ENCODE assay signal across 8 cellular contexts in genomic region chr17:41835214-41835799, GRCh38. TPM values are rescaled to one million over a fixed set of nuclear protein-coding genes. Genes with fewer than 3 reads are reported as not detected.
DNase-seq lines count a peak whose midpoint lies in the region; ATAC-seq and TF ChIP-seq lines count a peak whose summit lies in the region.

No MANE protein-coding gene starts in this region.

- no peaks in the 10 kb centered on the region for H4K20me1 ChIP-seq in HCT116 (ENCODE audit: insufficient read depth)

- H3K4me2 ChIP-seq in HCT116 (ENCODE audit: low read length) = peak overlapping the region; percentile 81

- RAD21 ChIA-PET in HCT116 (lab: Charles Lee; ENCODE audit: low non-redundant PET in 1 of 2, low total read pairs in 2 of 2, uncharacterized antibody in 2 of 2, unreplicated experiment in 2 of 2) = no interaction called here

- ATAC-seq in HCT116 (peak; percentile 58), Right ventricle myocardium superior (ENCODE audit: poor library complexity) (peak; percentile 63)

- H2AFZ ChIP-seq in HCT116 (ENCODE audit: low read depth, low read length, poor library complexity, severe bottlenecking) = no peak overlapping the region

- peaks cover 22% of the 10 kb centered on the region for H3K79me2 ChIP-seq in HCT116 (ENCODE audit: insufficient read depth, low read length)

- no peaks in the 10 kb centered on the region for H3K9me3 Mint-ChIP-seq in Caco-2 (ENCODE audit: unreplicated experiment)

- 0 out of 2 replicates have a peak, but pooled peaks cover 3% of the 10 kb centered on the region for H3K4me1 ChIP-seq in Caco-2
- H3K4me1 ChIP-seq in HCT116 (ENCODE audit: control insufficient read depth in 1 of 2, insufficient read depth in 2 of 2, low read length in 2 of 2) = peaks cover 4 to 15% of the 10 kb centered on the region in 2 experiments; a peak in 3 of 4 replicates

- CTCF ChIA-PET in Caco-2 (lab: Charles Lee) (interaction anchor here (0.7 to 1.1 kb wide), 2 partner anchors 24 to 150 kb away, joined by 3 read pairs; partner anchors contain the start of gene P3H4), HCT116 (lab: Charles Lee) (no interaction called here)

- H3K4me3 ChIP-seq in Caco-2 (ENCODE audit: low read depth, low read length) (peak overlapping the region; percentile 74), HCT116 (replicated peaks in 1 of 2; ENCODE audit: low read depth in 1 of 2, low read length in 2 of 2) (peak overlapping the region; percentile 78 to 86), WI38 (ENCODE audit: low read depth, low read length) (peak overlapping the region; percentile 69), retinal pigment epithelial cell (ENCODE audit: low read length) (peak overlapping the region; percentile 69)

- TF ChIP-seq CTCF in Caco-2 (IDR thresholded peaks at IDR 0.05; ENCODE audit: insufficient read depth in 1 of 2, low read depth in 1 of 2, low read length in 1 of 2, severe bottlenecking in 1 of 2, unreplicated experiment in 1 of 2) = no peak
- no peak for TF ChIP-seq CTCF in HCT116 (IDR thresholded peaks at IDR 0.05 in 2 of 3, conservative IDR thresholded peaks at IDR 0.05 in 1 of 3; ENCODE audit: borderline replicate concordance in 1 of 3, insufficient read depth in 1 of 3, low read depth in 2 of 3, low read length in 2 of 3)
- no peak for TF ChIP-seq CTCF in WI38 (IDR thresholded peaks at IDR 0.05; ENCODE audit: low read depth, low read length)
- no peak for TF ChIP-seq CTCF in retinal pigment epithelial cell (conservative IDR thresholded peaks at IDR 0.05; ENCODE audit: low read depth, low read length)

- BruUV-seq in Caco-2 (replicated peaks; lab: Mats Ljungman, UMichigan) (no TSS peak), HCT116 (replicated peaks; lab: Mats Ljungman, UMichigan) (no TSS peak)

- POLR2A ChIA-PET in Caco-2 (lab: Charles Lee) (no interaction called here), HCT116 (lab: Charles Lee) (interaction anchor here (1.4 kb wide), 1 partner anchor 49 kb away, joined by 4 read pairs; the partner anchor contains the start of gene JUP)

- H3K27me3 ChIP-seq in Caco-2 (replicated peaks; ENCODE audit: control insufficient read depth, insufficient read depth, low read length) (no peaks in the 10 kb centered on the region), HCT116 (ENCODE audit: insufficient read depth, low read length) (no peaks in the 10 kb centered on the region)

- no peaks in the 10 kb centered on the region for H3K9me2 ChIP-seq in HCT116 (ENCODE audit: insufficient read depth)

- no peak for TF ChIP-seq RAD21 in HCT116 (IDR thresholded peaks at IDR 0.05; ENCODE audit: low read depth)

- intact Hi-C loops in Caco-2 (cut with micrococcal nuclease; ENCODE audit: unreplicated experiment) (no loop called here), HCT116 (cut with micrococcal nuclease) (no loop called here), Right ventricle myocardium superior (cut with DNase I) (no loop called here)

- no peak for DNase-seq in Caco-2
- DNase-seq in HCT116 (ENCODE audit: low read depth, low spot score) = no peak
- DNase-seq in Right ventricle myocardium superior = no peak
- no peak for DNase-seq in retinal pigment epithelial cell (ENCODE audit: low read depth)
- no peak for DNase-seq in COR-L47 (lab: John Stamatoyannopoulos, UW)
- DNase-seq in NCI-H1105 (lab: John Stamatoyannopoulos, UW) = no peak
- no peak for DNase-seq in globus pallidus (ENCODE audit: low spot score)

- no peaks in the 10 kb centered on the region for H3K9me3 ChIP-seq in Caco-2
- no peaks in the 10 kb centered on the region for H3K9me3 ChIP-seq in HCT116 (ENCODE audit: control insufficient read depth in 1 of 2, insufficient read depth in 1 of 2, low read depth in 1 of 2, low read length in 2 of 2)

- peak overlapping the region; percentile 80 for H3K9ac ChIP-seq in HCT116 (ENCODE audit: low read length)

- H3K27ac Mint-ChIP-seq in Caco-2 (ENCODE audit: unreplicated experiment) = peak overlapping the region; percentile 39

- H3K4me3 Mint-ChIP-seq in Caco-2 (ENCODE audit: unreplicated experiment) = peak overlapping the region; percentile 78

- H3K36me3 ChIP-seq in Caco-2 (ENCODE audit: control insufficient read depth, insufficient read depth, low read length) = peaks cover 2% of the 10 kb centered on the region
- H3K36me3 ChIP-seq in HCT116 (ENCODE audit: control insufficient read depth in 1 of 2, insufficient read depth in 2 of 2, low read length in 2 of 2) = peaks cover 12 to 22% of the 10 kb centered on the region in 2 experiments; a peak in 2 of 4 replicates

- peak overlapping the region; percentile 74; the same call in 1 of the 2 replicates for H3K27ac ChIP-seq in HCT116 (ENCODE audit: low read depth, low read length)

- H3K27me3 Mint-ChIP-seq in Caco-2 (ENCODE audit: insufficient read depth, unreplicated experiment) = no peaks in the 10 kb centered on the region

- H3K4me1 Mint-ChIP-seq in Caco-2 (ENCODE audit: low read depth, unreplicated experiment) = peaks cover 8% of the 10 kb centered on the region

- peaks cover 26% of the 10 kb centered on the region for H3K36me3 Mint-ChIP-seq in Caco-2 (ENCODE audit: insufficient read depth, unreplicated experiment)

- TF ChIP-seq POLR2A in HCT116 (IDR thresholded peaks at IDR 0.05; ENCODE audit: borderline replicate concordance, extremely low read depth, insufficient read depth, insufficient read length) = no peak

TF ChIP-seq in HCT116, 20 proteins besides CTCF, POLR2A, EP300 and RAD21:
- TF ChIP-seq FOSL1 (IDR thresholded peaks at IDR 0.05; ENCODE audit: low read depth) (no peak), MAX (IDR thresholded peaks at IDR 0.05) (no peak), SRF (IDR thresholded peaks at IDR 0.05; ENCODE audit: low read depth) (no peak), SP1 (IDR thresholded peaks at IDR 0.05; ENCODE audit: low read depth) (no peak), TCF7L2 (IDR thresholded peaks at IDR 0.05; ENCODE audit: borderline replicate concordance, extremely low read depth, insufficient read depth, insufficient read length) (no peak), ZFX (IDR thresholded peaks at IDR 0.05) (no peak), CEBPB (IDR thresholded peaks at IDR 0.05; ENCODE audit: low read depth) (no peak), CBX3 (IDR thresholded peaks at IDR 0.05; ENCODE audit: low read depth) (no peak), YY1 (IDR thresholded peaks at IDR 0.05; ENCODE audit: extremely low read depth, insufficient replicate concordance, low read depth, low read length) (no peak), ELF1 (IDR thresholded peaks at IDR 0.05; ENCODE audit: borderline replicate concordance, low read depth) (no peak), SIN3A (IDR thresholded peaks at IDR 0.05; ENCODE audit: low read depth) (no peak), EGR1 (IDR thresholded peaks at IDR 0.05; ENCODE audit: low read depth) (no peak), POLR2AphosphoS5 (IDR thresholded peaks at IDR 0.05; ENCODE audit: low read depth, low read length) (no peak), ATF3 (IDR thresholded peaks at IDR 0.05) (no peak), EZH2phosphoT487 (IDR thresholded peaks at IDR 0.05; ENCODE audit: borderline replicate concordance) (no peak), ZNF274 (IDR thresholded peaks at IDR 0.05; ENCODE audit: low read depth, low read length) (no peak), ZBTB33 (IDR thresholded peaks at IDR 0.05; ENCODE audit: extremely low read depth, insufficient replicate concordance, low read length) (no peak)

RNA-seq across cellular contexts. Expression of gene NT5C3B, which starts 0.7 kb away (rescaled TPM):
- total RNA-seq in Caco-2 (2022) = 85.4 and 94.5 TPM in 2 replicates
- total RNA-seq in HCT116 (2021; ENCODE audit: unreplicated experiment) = 110 TPM
- 83.7 and 114 TPM in 2 replicates for polyA plus RNA-seq in HCT116 (2012)
- total RNA-seq in Right ventricle myocardium superior = 14.7 TPM

RNA-seq across cellular contexts. Expression of gene KLHL10, which starts 2.3 kb away (rescaled TPM):
- not detected in 2 replicates for total RNA-seq in Caco-2 (2022)
- total RNA-seq in HCT116 (2021; ENCODE audit: unreplicated experiment) = not detected
- 0.04 and 0.06 TPM in 2 replicates for polyA plus RNA-seq in HCT116 (2012)
- total RNA-seq in Right ventricle myocardium superior = not detected

RNA-seq across cellular contexts. Expression of gene FKBP10, which starts 22.5 kb away (rescaled TPM):
- 112 and 132 TPM in 2 replicates for total RNA-seq in Caco-2 (2022)
- 78.5 TPM for total RNA-seq in HCT116 (2021; ENCODE audit: unreplicated experiment)
- 70.0 and 93.6 TPM in 2 replicates for polyA plus RNA-seq in HCT116 (2012)
- total RNA-seq in Right ventricle myocardium superior = 10.6 TPM

RNA-seq across cellular contexts. Expression of gene P3H4, which starts 23.6 kb away (rescaled TPM):
- total RNA-seq in Caco-2 (2022) (34.1 and 39.2 TPM in 2 replicates), HCT116 (2021; ENCODE audit: unreplicated experiment) (23.4 TPM), Right ventricle myocardium superior (6.7 TPM)
- 17.4 and 22.0 TPM in 2 replicates for polyA plus RNA-seq in HCT116 (2012)

RNA-seq across cellular contexts. Expression of gene KLHL11, which starts 29.9 kb away (rescaled TPM):
- total RNA-seq in Caco-2 (2022) = 20.3 and 22.2 TPM in 2 replicates
- total RNA-seq in HCT116 (2021; ENCODE audit: unreplicated experiment) = 22.4 TPM
- polyA plus RNA-seq in HCT116 (2012) = 4.2 TPM in 2 replicates
- total RNA-seq in Right ventricle myocardium superior = 3.0 TPM
